ENCODE assay signal across 8 cellular contexts in the genomic region with DNA sequence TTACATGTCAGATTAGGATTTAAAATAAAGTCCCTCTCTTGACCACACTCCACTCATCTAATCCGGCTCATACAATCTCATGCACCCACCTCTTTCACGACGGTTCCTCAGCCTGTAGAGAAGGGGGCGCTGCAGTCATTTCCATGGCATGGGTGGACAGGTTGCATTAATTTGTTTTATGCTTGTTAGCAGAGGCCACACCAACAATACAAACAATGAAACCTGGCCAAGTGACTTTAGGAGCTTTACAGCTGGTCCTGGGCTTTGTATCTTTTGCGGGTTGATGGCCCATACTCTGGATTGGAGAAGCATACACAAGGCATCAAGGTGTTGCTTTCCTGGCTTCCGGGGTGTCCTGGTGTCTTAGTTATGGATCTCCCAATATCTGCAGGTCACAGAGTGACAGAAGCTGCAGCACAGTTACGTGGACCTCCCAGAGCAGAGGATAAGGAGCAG. TPM values are rescaled to one million over a fixed set of nuclear protein-coding genes. Genes with fewer than 3 reads are reported as not detected.
DNase-seq lines count a peak whose midpoint lies in the region; ATAC-seq and TF ChIP-seq lines count a peak whose summit lies in the region.

No MANE protein-coding gene starts in this region.

- H3K27me3 ChIP-seq in Panc1 (ENCODE audit: control insufficient read depth, insufficient read depth, low read length) (no peaks in the 10 kb centered on the region), vagina (no peaks in the 10 kb centered on the region)

- H3K9me3 ChIP-seq in Panc1 (ENCODE audit: control insufficient read depth, insufficient read depth, low read depth, low read length) (no peaks in the 10 kb centered on the region), vagina (no peaks in the 10 kb centered on the region)

- H3K4me1 ChIP-seq in Panc1 (ENCODE audit: control insufficient read depth, insufficient read depth, low read length), result peaks cover 13% of the 10 kb centered on the region
- H3K4me1 ChIP-seq in vagina, result no peaks in the 10 kb centered on the region

- BruUV-seq in Panc1 (replicated peaks; lab: Mats Ljungman, UMichigan), result no TSS peak

- intact Hi-C loops in Panc1 (cut with micrococcal nuclease; ENCODE audit: unreplicated experiment) (loop anchor here (2.0 to 5.0 kb wide), 2 partner anchors 43 to 78 kb away; a partner anchor contains a TSS), vagina (cut with DNase I) (no loop called here)

- H3K36me3 ChIP-seq in Panc1 (ENCODE audit: control insufficient read depth, insufficient read depth, low read length), result no peaks in the 10 kb centered on the region
- H3K36me3 ChIP-seq in vagina, result no peaks in the 10 kb centered on the region

- H3K4me3 ChIP-seq in AG09309 (ENCODE audit: control insufficient read depth, low read depth, low read length) (no peak overlapping the region), GM12875 (ENCODE audit: low read depth, low read length) (no peak overlapping the region), Panc1 (ENCODE audit: low read depth in 2 of 2, low read length in 2 of 2) (no peak overlapping the region), foreskin fibroblast (ENCODE audit: low read depth in 1 of 2, low read length in 2 of 2) (no peak overlapping the region), vagina (no peak overlapping the region)

- TF ChIP-seq CTCF in AG09309 (IDR thresholded peaks at IDR 0.05; ENCODE audit: control insufficient read depth, insufficient read depth, low read depth, low read length, missing control alignments) (peak; percentile 74), GM12875 (IDR thresholded peaks at IDR 0.05; ENCODE audit: borderline replicate concordance, insufficient read depth, low read depth, low read length) (peak; percentile 37; the same call in 1 of the 2 replicates), Panc1 (IDR thresholded peaks at IDR 0.05) (peak; percentile 95), foreskin fibroblast (IDR thresholded peaks at IDR 0.05; ENCODE audit: low read depth, low read length) (peak; percentile 78), vagina (IDR thresholded peaks at IDR 0.05) (no peak)

- DNase-seq in AG09309 (ENCODE audit: low read depth), result no peak
- no peak for DNase-seq in Panc1 (ENCODE audit: low read depth, low spot score)
- DNase-seq in foreskin fibroblast, result peak; percentile 57 to 84
- no peak for DNase-seq in vagina (ENCODE audit: extremely low spot score in 2 of 2)
- no peak for DNase-seq in activated CD4-positive, alpha-beta T cell treated with anti-CD3 and anti-CD28 coated beads for 1 hour

- no peak for TF ChIP-seq POLR2A in vagina (IDR thresholded peaks at IDR 0.05)

- POLR2A ChIA-PET in Panc1 (lab: Charles Lee), result no interaction called here

- CTCF ChIA-PET in Panc1 (lab: Charles Lee), result interaction anchor here (0.6 to 1.5 kb wide), 9 partner anchors 19 to 85 kb away, joined by 3 to 15 read pairs (median 3); a partner anchor contains a TSS

- in situ Hi-C loops in Panc1 (cut with HindIII; ENCODE audit: low pct_unique_long_range_greater_than_20kb, low sequenced_read_pairs), result no loop called here

- ATAC-seq in Panc1 (peak; percentile 93), GM19395 (IDR thresholded peaks at IDR 0.05; ENCODE audit: unreplicated experiment) (no peak), HG03460 (IDR thresholded peaks at IDR 0.05; ENCODE audit: unreplicated experiment) (no peak)

- H3K27ac ChIP-seq in Panc1 (ENCODE audit: low read length), result no peak overlapping the region
- no peak overlapping the region for H3K27ac ChIP-seq in vagina

RNA-seq across cellular contexts. Expression of a gene that starts 9.7 kb away (rescaled TPM):
- total RNA-seq in Panc1 (2021; ENCODE audit: unreplicated experiment) (371 TPM), vagina (64.1 TPM)
- 299 TPM for polyA plus RNA-seq in Panc1 (2012; ENCODE audit: insufficient read length)

RNA-seq across cellular contexts. Expression of a gene that starts 14.1 kb away (rescaled TPM):
- total RNA-seq in Panc1 (2021; ENCODE audit: unreplicated experiment), result 0.77 TPM
- 1.6 TPM for polyA plus RNA-seq in Panc1 (2012; ENCODE audit: insufficient read length)
- total RNA-seq in vagina, result not detected

RNA-seq across cellular contexts. Expression of a gene that starts 42.9 kb away (rescaled TPM):
- 109 TPM for total RNA-seq in Panc1 (2021; ENCODE audit: unreplicated experiment)
- polyA plus RNA-seq in Panc1 (2012; ENCODE audit: insufficient read length), result 33.0 TPM
- not detected for total RNA-seq in vagina

RNA-seq across cellular contexts. Expression of a gene that starts 46.1 kb away (rescaled TPM):
- total RNA-seq in Panc1 (2021; ENCODE audit: unreplicated experiment) (223 TPM), vagina (67.3 TPM)
- 149 TPM for polyA plus RNA-seq in Panc1 (2012; ENCODE audit: insufficient read length)

Comparison
In these comparisons a context has a peak if more than half of its experiments do, and no peak if none do; other contexts are left out.
1. DNase-seq: peak in foreskin fibroblast (2 of 2); none in AG09309 (single experiment), Panc1 (single experiment), vagina (0 of 2) and activated CD4-positive, alpha-beta T cell treated with anti-CD3 and anti-CD28 coated beads for 1 hour (single experiment).
2. CTCF ChIP-seq: peak in AG09309 (single experiment), GM12875 (single experiment), Panc1 (single experiment) and foreskin fibroblast (single experiment); none in vagina (0 of 3).
3. RNA of a gene that starts 42.9 kb away (total RNA-seq): 109 TPM in Panc1 (single experiment); not detected in vagina (single experiment); every median in the first group is over 100 times any median in the second.